Comparison of ENCODE assay signal across 12 cellular contexts in genomic region chr4:102623622-102624021, GRCh38.
DNase-seq lines count a peak whose midpoint lies in the region; ATAC-seq and TF ChIP-seq lines count a peak whose summit lies in the region.
"Had no signal": no experiment of that assay in that cellular context is flagged by ENCODE, and none has a peak within 500 bp of the region (broad histone marks: within the 10 kb centered on the region; RNA-seq: fewer than 3 reads in every experiment).

No MANE protein-coding gene starts in this region.

- ATAC-seq in GM18909 (IDR thresholded peaks at IDR 0.05; ENCODE audit: poor library complexity, unreplicated experiment) (no peak), HG03354 (IDR thresholded peaks at IDR 0.05; ENCODE audit: poor library complexity, severe bottlenecking, unreplicated experiment) (no peak)

- H3K27me3 Mint-ChIP-seq in progenitor cell of endocrine pancreas (no peaks in the 10 kb centered on the region), glutamatergic neuron (ENCODE audit: unreplicated experiment) (peaks cover 4% of the 10 kb centered on the region)

- DNase-seq in NCI-H345 (lab: John Stamatoyannopoulos, UW) (peak; percentile 25), NCI-H345 treated with DMSO at 0.1 percent for 48 hours (lab: John Stamatoyannopoulos, UW; ENCODE audit: unreplicated experiment) (no peak), NCI-H1092 treated with DMSO at 0.1 percent for 48 hours (lab: John Stamatoyannopoulos, UW) (peak; percentile 34), mammary epithelial cell (no peak), progenitor cell of endocrine pancreas (ENCODE audit: low spot score, unreplicated experiment) (no peak), glutamatergic neuron (no peak)
- DNase-seq: hippocampal formation, NCI-H1694 treated with DMSO at 0.1 percent for 48 hours, small intestine had no signal

- no peak overlapping the region for H2AFZ ChIP-seq in mammary epithelial cell (ENCODE audit: low read depth, low read length)

- no peaks in the 10 kb centered on the region for H4K20me1 ChIP-seq in mammary epithelial cell (ENCODE audit: insufficient read depth, low read length)

- in situ Hi-C loops in mammary epithelial cell (cut with MboI; ENCODE audit: low sequenced_read_pairs in 2 of 2) = loop anchor here (5.0 to 25.0 kb wide), 3 partner anchors 161 to 471 kb away; partner anchors contain the start of gene BDH2 (in 2 of the 2)

- TF ChIP-seq CTCF in mammary epithelial cell (conservative IDR thresholded peaks at IDR 0.05 in 1 of 2, IDR thresholded peaks at IDR 0.05 in 1 of 2; ENCODE audit: extremely low read depth in 1 of 2, insufficient read depth in 1 of 2, low read depth in 1 of 2, low read length in 2 of 2) = peak; percentile 2 to 32
- TF ChIP-seq CTCF in progenitor cell of endocrine pancreas (IDR thresholded peaks at IDR 0.05; ENCODE audit: unreplicated experiment) = peak; percentile 41
- no peak for TF ChIP-seq CTCF in glutamatergic neuron (IDR thresholded peaks at IDR 0.05; ENCODE audit: partially characterized antibody, unreplicated experiment)

- no peak overlapping the region for H3K4me3 ChIP-seq in mammary epithelial cell (replicated peaks in 1 of 3; ENCODE audit: insufficient read depth in 1 of 3, low read depth in 2 of 3, low read length in 3 of 3)
- H3K4me3 ChIP-seq: vagina had no signal

- H3K36me3 ChIP-seq in mammary epithelial cell (ENCODE audit: insufficient read depth, low read length) = no peaks in the 10 kb centered on the region
- H3K36me3 ChIP-seq: vagina had no signal

- H3K9me3 ChIP-seq in mammary epithelial cell (replicated peaks; ENCODE audit: insufficient read depth, low read length) = no peaks in the 10 kb centered on the region
- H3K9me3 ChIP-seq: vagina had no signal

- H3K9me3 Mint-ChIP-seq in progenitor cell of endocrine pancreas (ENCODE audit: low read depth) = no peaks in the 10 kb centered on the region
- peaks cover 2% of the 10 kb centered on the region for H3K9me3 Mint-ChIP-seq in glutamatergic neuron (ENCODE audit: unreplicated experiment)

- H3K4me2 ChIP-seq in mammary epithelial cell (ENCODE audit: insufficient read depth, low read depth, low read length) = no peak overlapping the region

- no peaks in the 10 kb centered on the region for H3K79me2 ChIP-seq in mammary epithelial cell (ENCODE audit: insufficient read depth, low read length)

- H3K4me1 Mint-ChIP-seq in progenitor cell of endocrine pancreas (ENCODE audit: low read depth) (peaks cover 18% of the 10 kb centered on the region), glutamatergic neuron (ENCODE audit: low read depth, unreplicated experiment) (peaks cover 4% of the 10 kb centered on the region)

- no peaks in the 10 kb centered on the region for H3K27me3 ChIP-seq in mammary epithelial cell (ENCODE audit: insufficient read depth, low read length)
- H3K27me3 ChIP-seq: vagina had no signal

- WGBS in mammary epithelial cell (ENCODE audit: low coverage, missing lambda C conversion rate) = 87% methylated on average over 5 of the region's 5 CpGs

- H3K27ac Mint-ChIP-seq in progenitor cell of endocrine pancreas (no peak overlapping the region), glutamatergic neuron (ENCODE audit: unreplicated experiment) (no peak overlapping the region)

- CTCF ChIA-PET in mammary epithelial cell (lab: Charles Lee; ENCODE audit: low non-redundant PET) = no interaction called here

- no peak overlapping the region for H3K9ac ChIP-seq in mammary epithelial cell (ENCODE audit: insufficient read depth, low read length)

- dilution Hi-C loops in mammary epithelial cell (cut with HindIII; ENCODE audit: low sequenced_read_pairs) = loop anchor here (5.0 to 25.0 kb wide), 2 partner anchors 189 to 389 kb away; partner anchors contain the start of gene SLC9B1

- H3K36me3 Mint-ChIP-seq in progenitor cell of endocrine pancreas (ENCODE audit: insufficient read depth) (no peaks in the 10 kb centered on the region), glutamatergic neuron (ENCODE audit: unreplicated experiment) (no peaks in the 10 kb centered on the region)

- H3K4me1 ChIP-seq in mammary epithelial cell (ENCODE audit: insufficient read depth, low read length) = peaks cover 36% of the 10 kb centered on the region
- H3K4me1 ChIP-seq: vagina had no signal

- H3K4me3 Mint-ChIP-seq in progenitor cell of endocrine pancreas (ENCODE audit: low read depth) (no peak overlapping the region), glutamatergic neuron (ENCODE audit: unreplicated experiment) (no peak overlapping the region)

- no TSS peak for BruUV-seq in mammary epithelial cell (replicated peaks; lab: Mats Ljungman, UMichigan)

- H3K27ac ChIP-seq in mammary epithelial cell (ENCODE audit: insufficient read depth, low read depth, low read length) = no peak overlapping the region
- H3K27ac ChIP-seq: vagina had no signal

- intact Hi-C loops in mammary epithelial cell (cut with micrococcal nuclease) = loop anchor here (5.0 to 10.0 kb wide), 3 partner anchors 121 to 1311 kb away; partner anchors contain the start of gene NFKB1

Comparison
In these comparisons a context has a peak if more than half of its experiments do, and no peak if none do; other contexts are left out.
1. DNase-seq: peak in NCI-H345 (single experiment) and NCI-H1092 treated with DMSO at 0.1 percent for 48 hours (single experiment); none in NCI-H345 treated with DMSO at 0.1 percent for 48 hours (single experiment), mammary epithelial cell (single experiment), progenitor cell of endocrine pancreas (single experiment) and glutamatergic neuron (single experiment).